Comparison of ENCODE assay signal across 8 cellular contexts in genomic region chr9:33159760-33160127, GRCh38. TPM values are rescaled to one million over a fixed set of nuclear protein-coding genes. Genes with fewer than 3 reads are reported as not detected.
DNase-seq lines count a peak whose midpoint lies in the region; ATAC-seq and TF ChIP-seq lines count a peak whose summit lies in the region.

No MANE protein-coding gene starts in this region.

- H3K27ac ChIP-seq in mammary epithelial cell (ENCODE audit: insufficient read depth, low read depth, low read length) = peak overlapping the region; percentile 96

- peak overlapping the region; percentile 63 for H3K4me3 Mint-ChIP-seq in stimulated activated memory B cell treated with anti-CD40 and anti-IgM and Interleukin-4, amounts not matched to agents 10 μg/mL and 1 μg/mL and 100 μg/mL, for 72 hours

- in situ Hi-C loops in mammary epithelial cell (cut with MboI; ENCODE audit: low sequenced_read_pairs in 2 of 2) = no loop called here

- no peaks in the 10 kb centered on the region for H3K9me3 ChIP-seq in mammary epithelial cell (replicated peaks; ENCODE audit: insufficient read depth, low read length)

- H3K4me1 ChIP-seq in mammary epithelial cell (ENCODE audit: insufficient read depth, low read length) = peaks cover 95% of the 10 kb centered on the region

- no peak for TF ChIP-seq CTCF in mammary epithelial cell (conservative IDR thresholded peaks at IDR 0.05 in 1 of 2, IDR thresholded peaks at IDR 0.05 in 1 of 2; ENCODE audit: extremely low read depth in 1 of 2, insufficient read depth in 1 of 2, low read depth in 1 of 2, low read length in 2 of 2)

- H3K27me3 Mint-ChIP-seq in stimulated activated memory B cell treated with anti-CD40 and anti-IgM and Interleukin-4, amounts not matched to agents 10 μg/mL and 1 μg/mL and 100 μg/mL, for 72 hours = no peaks in the 10 kb centered on the region

- ATAC-seq in GM18517 (IDR thresholded peaks at IDR 0.05; ENCODE audit: unreplicated experiment) = peak; percentile 24
- ATAC-seq in HG03175 (IDR thresholded peaks at IDR 0.05; ENCODE audit: unreplicated experiment) = peak; percentile 32
- ATAC-seq in stimulated activated memory B cell treated with anti-CD40 and anti-IgM and Interleukin-4, amounts not matched to agents 10 μg/mL and 1 μg/mL and 100 μg/mL, for 72 hours = peak; percentile 80
- no peak for ATAC-seq in HG02763 (IDR thresholded peaks at IDR 0.05; ENCODE audit: unreplicated experiment)

- no peaks in the 10 kb centered on the region for H3K27me3 ChIP-seq in mammary epithelial cell (ENCODE audit: insufficient read depth, low read length)

- dilution Hi-C loops in mammary epithelial cell (cut with HindIII; ENCODE audit: low sequenced_read_pairs) = loop anchor here (5.0 kb wide), 3 partner anchors 32 to 82 kb away; partner anchors contain the start of gene SMU1

- CTCF ChIA-PET in mammary epithelial cell (lab: Charles Lee; ENCODE audit: low non-redundant PET) = interaction anchor here (0.7 kb wide), 1 partner anchor 115 kb away, joined by 5 read pairs; no protein-coding TSS in a partner anchor

- H3K36me3 Mint-ChIP-seq in stimulated activated memory B cell treated with anti-CD40 and anti-IgM and Interleukin-4, amounts not matched to agents 10 μg/mL and 1 μg/mL and 100 μg/mL, for 72 hours = peaks cover 12% of the 10 kb centered on the region

- H4K20me1 ChIP-seq in mammary epithelial cell (ENCODE audit: insufficient read depth, low read length) = no peaks in the 10 kb centered on the region

- H3K27ac Mint-ChIP-seq in stimulated activated memory B cell treated with anti-CD40 and anti-IgM and Interleukin-4, amounts not matched to agents 10 μg/mL and 1 μg/mL and 100 μg/mL, for 72 hours = peak overlapping the region; percentile 93

- peaks cover 89% of the 10 kb centered on the region for H3K4me1 Mint-ChIP-seq in stimulated activated memory B cell treated with anti-CD40 and anti-IgM and Interleukin-4, amounts not matched to agents 10 μg/mL and 1 μg/mL and 100 μg/mL, for 72 hours

- DNase-seq in T-helper 22 cell (ENCODE audit: low read depth) (peak; percentile 57), mammary epithelial cell (peak; percentile 90), medulla oblongata (ENCODE audit: extremely low spot score) (peak; percentile 84), iPS-NIHi11 (ENCODE audit: low spot score) (no peak)

- WGBS in mammary epithelial cell (ENCODE audit: low coverage, missing lambda C conversion rate) = 0% methylated on average over 1 of the region's 2 CpGs

- H3K4me3 ChIP-seq in mammary epithelial cell (replicated peaks in 1 of 3; ENCODE audit: insufficient read depth in 1 of 3, low read depth in 2 of 3, low read length in 3 of 3) = peak overlapping the region in 1 of 3 experiments; percentile 6

- no TSS peak for BruUV-seq in mammary epithelial cell (replicated peaks; lab: Mats Ljungman, UMichigan)

- peak overlapping the region; percentile 77 for H3K9ac ChIP-seq in mammary epithelial cell (ENCODE audit: insufficient read depth, low read length)

- intact Hi-C loops in mammary epithelial cell (cut with micrococcal nuclease) = loop anchor here (5.0 kb wide), 1 partner anchor 42 kb away; no protein-coding TSS in a partner anchor

- H3K4me2 ChIP-seq in mammary epithelial cell (ENCODE audit: insufficient read depth, low read depth, low read length) = peak overlapping the region; percentile 78

- H3K9me3 Mint-ChIP-seq in stimulated activated memory B cell treated with anti-CD40 and anti-IgM and Interleukin-4, amounts not matched to agents 10 μg/mL and 1 μg/mL and 100 μg/mL, for 72 hours = no peaks in the 10 kb centered on the region

- H2AFZ ChIP-seq in mammary epithelial cell (ENCODE audit: low read depth, low read length) = no peak overlapping the region

- no peaks in the 10 kb centered on the region for H3K36me3 ChIP-seq in mammary epithelial cell (ENCODE audit: insufficient read depth, low read length)

- peaks cover 99% of the 10 kb centered on the region for H3K79me2 ChIP-seq in mammary epithelial cell (ENCODE audit: insufficient read depth, low read length)

RNA-seq across cellular contexts. Expression of gene B4GALT1, which starts 7.4 kb away (rescaled TPM):
- 100 to 1,000 TPM in 1 of 2 donors, 10 to 100 TPM in 1; 82.2 to 135 TPM for total RNA-seq in mammary epithelial cell
- 69.9 TPM for polyA plus RNA-seq in mammary epithelial cell
- polyA minus RNA-seq in mammary epithelial cell = 212 TPM
